ENCODE assay signal across 19 cellular contexts in genomic region chr1:11567244-11568065, GRCh38.
DNase-seq lines count a peak whose midpoint lies in the region; ATAC-seq, FAIRE-seq and TF ChIP-seq lines count a peak whose summit lies in the region.
"Had no signal": no experiment of that assay in that cellular context is flagged by ENCODE, and none has a peak within 500 bp of the region (broad histone marks: within the 10 kb centered on the region; RNA-seq: fewer than 3 reads in every experiment).

No MANE protein-coding gene starts in this region.

- H3K4me3 Mint-ChIP-seq in naive thymus-derived CD8-positive, alpha-beta T cell = no peak overlapping the region
- H3K4me3 Mint-ChIP-seq: CD8-positive, alpha-beta memory T cell; H9 had no signal

- ATAC-seq in HepG2 (peak; percentile 30; the same call in 2 of the 3 replicates), right lobe of liver (no peak), HG03354 (IDR thresholded peaks at IDR 0.05; ENCODE audit: poor library complexity, severe bottlenecking, unreplicated experiment) (no peak)
- ATAC-seq in naive thymus-derived CD8-positive, alpha-beta T cell = no peak

- peaks cover 9 to 38% (median 16%) of the 10 kb centered on the region in 5 donors for H3K27me3 Mint-ChIP-seq in naive thymus-derived CD8-positive, alpha-beta T cell

- no peak for TF ChIP-seq RAD21 in HepG2 (CRISPR knock-in tag; IDR thresholded peaks at IDR 0.05)

- H3K36me3 Mint-ChIP-seq in naive thymus-derived CD8-positive, alpha-beta T cell = no peaks in the 10 kb centered on the region
- H3K36me3 Mint-ChIP-seq: CD8-positive, alpha-beta memory T cell had no signal

- no peak overlapping the region for H3K9ac ChIP-seq in HepG2 (ENCODE audit: insufficient read depth, low read depth, low read length)
- H3K9ac ChIP-seq: BLaER1 treated with 17β-estradiol and CSF1 and Interleukin-3, amounts not matched to agents 10 nM and 100 nM had no signal

- no peak for FAIRE-seq in HepG2 (lab: Jason Lieb, UNC)
- FAIRE-seq: RCC 7860 had no signal

- CTCF ChIA-PET in HepG2 (lab: Yijun Ruan, JAX; ENCODE audit: low intra/inter-chr PET ratio, low total read pairs) = no interaction called here
- CTCF ChIA-PET in RWPE1 (lab: Yijun Ruan, JAX) = no interaction called here

- no peak for DNase-seq in HepG2 (ENCODE audit: low spot score)
- DNase-seq in right lobe of liver = no peak
- no peak for DNase-seq in RWPE1 (ENCODE audit: low spot score)
- peak; percentile 9 for DNase-seq in epithelial cell of esophagus (ENCODE audit: low read depth)
- DNase-seq in naive thymus-derived CD8-positive, alpha-beta T cell = no peak
- DNase-seq in mucosa of gallbladder (ENCODE audit: low spot score) = no peak
- DNase-seq: CD8-positive, alpha-beta memory T cell; DMS79; H9; IMR-90; NCI-H1105 treated with DMSO at 0.1 percent for 48 hours; NCI-H1694; NCI-H446 treated with DMSO at 0.1 percent for 48 hours; NCI-H69; NK-92 treated with Interleukin-12 subunit alpha and Interleukin-12 subunit beta, amount 100 ng/mL, for 24 hours had no signal

- TF ChIP-seq POLR2A in HepG2 (IDR thresholded peaks at IDR 0.05; ENCODE audit: insufficient read depth in 1 of 2, low read depth in 2 of 2, low read length in 2 of 2) = no peak
- TF ChIP-seq POLR2A in right lobe of liver (IDR thresholded peaks at IDR 0.05) = no peak

- intact Hi-C loops in HepG2 (cut with micrococcal nuclease; ENCODE audit: unreplicated experiment) = no loop called here
- intact Hi-C loops in right lobe of liver (cut with DNase I) = no loop called here

- BruUV-seq in HepG2 (replicated peaks; lab: Mats Ljungman, UMichigan) = no TSS peak

- 27% methylated on average over 11 of the region's 11 CpGs for WGBS in HepG2 (ENCODE audit: low lambda C conversion rate)
- 55% methylated on average over 6 of the region's 11 CpGs for WGBS in right lobe of liver (ENCODE audit: insufficient coverage, low coverage, low lambda C conversion rate, missing lambda C conversion rate)

- H2AFZ ChIP-seq in HepG2 (ENCODE audit: low read length) = no peak overlapping the region

- TF ChIP-seq CTCF in HepG2 (CRISPR knock-in tag; IDR thresholded peaks at IDR 0.05) (no peak), right lobe of liver (IDR thresholded peaks at IDR 0.05) (no peak), RWPE1 (conservative IDR thresholded peaks at IDR 0.05; ENCODE audit: low read depth) (no peak), epithelial cell of esophagus (IDR thresholded peaks at IDR 0.05; ENCODE audit: insufficient read depth, low read depth, low read length, missing control alignments) (no peak)

- no peak overlapping the region for H3K4me2 ChIP-seq in HepG2 (ENCODE audit: low read depth, low read length)
- H3K4me2 ChIP-seq: BLaER1 treated with 17β-estradiol and CSF1 and Interleukin-3, amounts not matched to agents 10 nM and 100 nM had no signal

- H3K36me3 ChIP-seq in HepG2 (replicated peaks in 1 of 2; ENCODE audit: control insufficient read depth in 1 of 2, insufficient read depth in 2 of 2, low read length in 2 of 2) (no peaks in the 10 kb centered on the region), right lobe of liver (no peaks in the 10 kb centered on the region)
- H3K36me3 ChIP-seq: BLaER1 treated with 17β-estradiol and CSF1 and Interleukin-3, amounts not matched to agents 10 nM and 100 nM; SJCRH30 had no signal

- H3K27ac Mint-ChIP-seq in naive thymus-derived CD8-positive, alpha-beta T cell = no peak overlapping the region
- H3K27ac Mint-ChIP-seq: H9 had no signal

- H3K27me3 ChIP-seq in HepG2 (ENCODE audit: control insufficient read depth in 1 of 2, insufficient read depth in 2 of 2, low read length in 2 of 2) = peaks cover 0 to 38% of the 10 kb centered on the region in 2 experiments; a peak in 2 of 5 replicates
- no peaks in the 10 kb centered on the region for H3K27me3 ChIP-seq in right lobe of liver
- H3K27me3 ChIP-seq: BLaER1 treated with 17β-estradiol and CSF1 and Interleukin-3, amounts not matched to agents 10 nM and 100 nM had no signal

- in situ Hi-C loops in HepG2 (cut with HindIII; ENCODE audit: extremely low pct_ligation_motif_present, low pct_unique_long_range_greater_than_20kb) = no loop called here

- POLR2A ChIA-PET in HepG2 (lab: Yijun Ruan, JAX) = no interaction called here
- POLR2A ChIA-PET in RWPE1 (lab: Yijun Ruan, JAX; ENCODE audit: low non-redundant PET) = interaction anchor here (0.6 kb wide), 1 partner anchor 359 kb away, joined by 4 read pairs; the partner anchor contains the start of gene KIAA2013
- POLR2A ChIA-PET in naive thymus-derived CD8-positive, alpha-beta T cell (lab: Charles Lee) = no interaction called here

- peaks cover 0 to 7% (median 2%) of the 10 kb centered on the region in 4 donors for H3K4me1 Mint-ChIP-seq in naive thymus-derived CD8-positive, alpha-beta T cell
- H3K4me1 Mint-ChIP-seq: CD8-positive, alpha-beta memory T cell had no signal

- H4K20me1 ChIP-seq in HepG2 (ENCODE audit: insufficient read depth, low read length) = no peaks in the 10 kb centered on the region

- H3K4me3 ChIP-seq in HepG2 (replicated peaks in 1 of 3; ENCODE audit: insufficient read depth in 1 of 3, low read depth in 2 of 3, low read length in 3 of 3) (no peak overlapping the region), right lobe of liver (no peak overlapping the region), epithelial cell of esophagus (ENCODE audit: low read length) (no peak overlapping the region)
- H3K4me3 ChIP-seq: BLaER1 treated with 17β-estradiol and CSF1 and Interleukin-3, amounts not matched to agents 10 nM and 100 nM; SJCRH30 had no signal

- TF ChIP-seq EP300 in HepG2 (IDR thresholded peaks at IDR 0.05; ENCODE audit: low read depth in 2 of 2, low read length in 2 of 2) = no peak
- no peak for TF ChIP-seq EP300 in HepG2 (CRISPR knock-in tag; IDR thresholded peaks at IDR 0.05; ENCODE audit: borderline replicate concordance)

- H3K9me3 Mint-ChIP-seq in naive thymus-derived CD8-positive, alpha-beta T cell = no peaks in the 10 kb centered on the region
- H3K9me3 Mint-ChIP-seq: CD8-positive, alpha-beta memory T cell; H9 had no signal

- H3K79me2 ChIP-seq in HepG2 (ENCODE audit: insufficient read depth, low read length) = no peaks in the 10 kb centered on the region

- H3K4me1 ChIP-seq in HepG2 (ENCODE audit: insufficient read depth, low read length) = no peaks in the 10 kb centered on the region
- no peaks in the 10 kb centered on the region for H3K4me1 ChIP-seq in right lobe of liver

- H3K9me3 ChIP-seq in HepG2 (ENCODE audit: low read length) (no peaks in the 10 kb centered on the region), right lobe of liver (no peaks in the 10 kb centered on the region)
- H3K9me3 ChIP-seq: BLaER1 treated with 17β-estradiol and CSF1 and Interleukin-3, amounts not matched to agents 10 nM and 100 nM; SJCRH30 had no signal

- H3K27ac ChIP-seq in HepG2 (ENCODE audit: extremely low read length, insufficient read depth, low read length) (no peak overlapping the region), right lobe of liver (no peak overlapping the region), RWPE1 (peak overlapping the region; percentile 70)
- H3K27ac ChIP-seq: BLaER1 treated with 17β-estradiol and CSF1 and Interleukin-3, amounts not matched to agents 10 nM and 100 nM; SJCRH30 had no signal

TF ChIP-seq in HepG2, 621 proteins besides CTCF, POLR2A, EP300 and RAD21 (continues in another document):
- no peak for TF ChIP-seq UBTF (CRISPR knock-in tag; IDR thresholded peaks at IDR 0.05)
- TF ChIP-seq ZNF343 (CRISPR knock-in tag; IDR thresholded peaks at IDR 0.05) = no peak
- peak; percentile 77 for TF ChIP-seq ZNF629 (CRISPR knock-in tag; conservative IDR thresholded peaks at IDR 0.05)
- TF ChIP-seq CENPX (CRISPR knock-in tag; IDR thresholded peaks at IDR 0.05) = no peak
- TF ChIP-seq ZBTB34 (CRISPR knock-in tag; IDR thresholded peaks at IDR 0.05) = no peak
